ENCODE assay signal across 23 cellular contexts in the genomic region with DNA sequence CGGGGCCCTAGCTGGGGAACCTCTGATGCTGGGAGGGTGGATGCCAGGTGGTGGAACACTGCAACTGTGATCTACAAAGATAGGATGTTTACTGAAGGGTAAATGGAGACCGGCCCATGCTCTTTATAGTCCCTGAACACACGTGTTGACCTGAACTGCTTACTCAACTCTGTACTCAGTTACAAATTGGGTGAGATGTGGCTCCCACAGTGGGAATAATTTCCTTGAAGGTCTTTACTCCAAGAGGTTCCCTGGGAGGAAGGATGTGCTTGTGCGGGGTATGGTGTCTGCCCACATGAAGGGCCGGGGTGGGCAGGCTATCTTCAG.
DNase-seq lines count a peak whose midpoint lies in the region; ATAC-seq, FAIRE-seq and TF ChIP-seq lines count a peak whose summit lies in the region.
"Had no signal": no experiment of that assay in that cellular context is flagged by ENCODE, and none has a peak within 500 bp of the region (broad histone marks: within the 10 kb centered on the region; RNA-seq: fewer than 3 reads in every experiment).

No MANE protein-coding gene starts in this region.

- H3K4me3 ChIP-seq in BLaER1 treated with 17β-estradiol and CSF1 and Interleukin-3, amounts not matched to agents 10 nM and 100 nM = no peak overlapping the region
- H3K4me3 ChIP-seq in GM12878 (no peak overlapping the region), dorsolateral prefrontal cortex (no peak overlapping the region)

- RAD21 ChIA-PET in GM12878 (lab: Charles Lee; ENCODE audit: unreplicated experiment) = interaction anchor here (1.0 to 7.5 kb wide), 12 partner anchors 9 to 72 kb away, joined by 3 to 53 read pairs (median 6); no protein-coding TSS in a partner anchor

- H3K4me3 Mint-ChIP-seq in immature natural killer cell = no peak overlapping the region
- H3K4me3 Mint-ChIP-seq: activated CD4-positive, alpha-beta memory T cell treated with anti-CD3 and anti-CD28 coated beads for 36 hours; activated naive CD8-positive, alpha-beta T cell treated with anti-CD3 and anti-CD28 coated beads, Interleukin-2, amount 10 ng/mL, durations not matched to agents 7 days and 5 days had no signal

- peaks cover 0 to 100% (median 92%) of the 10 kb centered on the region in 11 experiments; a peak in 15 of 22 replicates for H4K20me1 ChIP-seq in BLaER1 treated with 17β-estradiol and CSF1 and Interleukin-3, amounts not matched to agents 10 nM and 100 nM
- H4K20me1 ChIP-seq in GM12878 (ENCODE audit: control insufficient read depth, insufficient read depth) = no peaks in the 10 kb centered on the region

- no peak for TF ChIP-seq RAD21 in GM12878 (IDR thresholded peaks at IDR 0.05; ENCODE audit: insufficient read depth, low read depth, low read length)

- intact Hi-C loops in GM12878 (cut with micrococcal nuclease; ENCODE audit: unreplicated experiment) = no loop called here
- intact Hi-C loops in dorsolateral prefrontal cortex (cut with DNase I) = no loop called here

- peaks cover 0 to 83% (median 52%) of the 10 kb centered on the region in 11 experiments; a peak in 14 of 22 replicates for H3K36me3 ChIP-seq in BLaER1 treated with 17β-estradiol and CSF1 and Interleukin-3, amounts not matched to agents 10 nM and 100 nM
- peaks cover 0 to 2% of the 10 kb centered on the region in 2 experiments; a peak in 1 of 4 replicates for H3K36me3 ChIP-seq in GM12878 (ENCODE audit: control insufficient read depth in 2 of 2, insufficient read depth in 2 of 2, low read length in 1 of 2)
- H3K36me3 ChIP-seq: neutrophil had no signal

- BruUV-seq in GM12878 (replicated peaks; lab: Mats Ljungman, UMichigan) = no TSS peak

- no peaks in the 10 kb centered on the region for H3K9me3 Mint-ChIP-seq in immature natural killer cell
- H3K9me3 Mint-ChIP-seq: activated CD4-positive, alpha-beta memory T cell treated with anti-CD3 and anti-CD28 coated beads for 36 hours; activated naive CD8-positive, alpha-beta T cell treated with anti-CD3 and anti-CD28 coated beads, Interleukin-2, amount 10 ng/mL, durations not matched to agents 7 days and 5 days had no signal

- no peaks in the 10 kb centered on the region for H3K27me3 ChIP-seq in BLaER1 treated with 17β-estradiol and CSF1 and Interleukin-3, amounts not matched to agents 10 nM and 100 nM
- H3K27me3 ChIP-seq in GM12878 (replicated peaks in 1 of 2; ENCODE audit: control insufficient read depth in 2 of 2, insufficient read depth in 2 of 2, low read length in 1 of 2) (no peaks in the 10 kb centered on the region), dorsolateral prefrontal cortex (no peaks in the 10 kb centered on the region)
- H3K27me3 ChIP-seq: neutrophil had no signal

- POLR2A ChIA-PET in GM12878 (lab: Charles Lee) = interaction anchor here (1.1 to 3.6 kb wide), 6 partner anchors 10 to 60 kb away, joined by 3 to 23 read pairs (median 7); no protein-coding TSS in a partner anchor

- TF ChIP-seq CTCF in GM12878 (IDR thresholded peaks at IDR 0.05 in 2 of 3, conservative IDR thresholded peaks at IDR 0.05 in 1 of 3; ENCODE audit: control insufficient read depth in 2 of 3, extremely low read depth in 1 of 3, insufficient read depth in 1 of 3, low read depth in 3 of 3, low read length in 3 of 3) (no peak), dorsolateral prefrontal cortex (IDR thresholded peaks at IDR 0.05 in 54 of 56, conservative IDR thresholded peaks at IDR 0.05 in 2 of 56; ENCODE audit: low read depth in 1 of 56, partially characterized antibody in 56 of 56) (no peak)

- ATAC-seq in GM12878 = peak; percentile 5; the same call in 2 of the 3 replicates
- ATAC-seq: HCT116 had no signal

- no peak for TF ChIP-seq EP300 in GM12878 (IDR thresholded peaks at IDR 0.05; ENCODE audit: borderline replicate concordance in 1 of 2, control insufficient read depth in 1 of 2, low read depth in 2 of 2, low read length in 2 of 2)

- peak overlapping the region in 1 of 6 donors; percentile 34 for H3K27ac Mint-ChIP-seq in immature natural killer cell
- H3K27ac Mint-ChIP-seq: activated naive CD8-positive, alpha-beta T cell treated with anti-CD3 and anti-CD28 coated beads, Interleukin-2, amount 10 ng/mL, durations not matched to agents 7 days and 5 days; progenitor cell of endocrine pancreas had no signal

- no peak overlapping the region for H2AFZ ChIP-seq in GM12878 (ENCODE audit: control insufficient read depth, low read depth, low read length)

- 55% methylated on average over 5 of the region's 5 CpGs for WGBS in GM12878 (ENCODE audit: insufficient coverage, insufficient replicate concordance, low lambda C conversion rate, missing lambda C conversion rate)

- no peaks in the 10 kb centered on the region for H3K9me3 ChIP-seq in BLaER1 treated with 17β-estradiol and CSF1 and Interleukin-3, amounts not matched to agents 10 nM and 100 nM (replicated peaks in 1 of 11)
- no peaks in the 10 kb centered on the region for H3K9me3 ChIP-seq in GM12878 (replicated peaks; ENCODE audit: control insufficient read depth, insufficient read depth, low read length)
- H3K9me3 ChIP-seq: neutrophil had no signal

- no peak for TF ChIP-seq POLR2A in GM12878 (IDR thresholded peaks at IDR 0.05; ENCODE audit: low read depth, low read length)

- SMC1A ChIA-PET in GM12878 (lab: Charles Lee; ENCODE audit: uncharacterized antibody, unreplicated experiment) = interaction anchor here (0.7 to 4.1 kb wide), 19 partner anchors 9 to 255 kb away, joined by 3 to 55 read pairs (median 4); no protein-coding TSS in a partner anchor

- peak; percentile 83 for FAIRE-seq in GM12878 (lab: Jason Lieb, UNC)

- peaks cover 10 to 12% of the 10 kb centered on the region in 2 donors for H3K4me1 Mint-ChIP-seq in immature natural killer cell

- peak overlapping the region in 8 of 11 experiments; percentile 2 to 50 (median 36); a peak in 11 of 22 replicates for H3K4me2 ChIP-seq in BLaER1 treated with 17β-estradiol and CSF1 and Interleukin-3, amounts not matched to agents 10 nM and 100 nM
- no peak overlapping the region for H3K4me2 ChIP-seq in GM12878 (ENCODE audit: control insufficient read depth, insufficient read depth)

- H3K36me3 Mint-ChIP-seq in immature natural killer cell = peaks cover 0 to 3% (median 0%) of the 10 kb centered on the region in 3 donors
- H3K36me3 Mint-ChIP-seq: activated naive CD8-positive, alpha-beta T cell treated with anti-CD3 and anti-CD28 coated beads, Interleukin-2, amount 10 ng/mL, durations not matched to agents 7 days and 5 days had no signal

- H3K9ac ChIP-seq in BLaER1 treated with 17β-estradiol and CSF1 and Interleukin-3, amounts not matched to agents 10 nM and 100 nM = no peak overlapping the region
- H3K9ac ChIP-seq in GM12878 (ENCODE audit: control insufficient read depth, insufficient read depth, low read length) = no peak overlapping the region

- no peak overlapping the region; a peak in 1 of 22 replicates for H3K27ac ChIP-seq in BLaER1 treated with 17β-estradiol and CSF1 and Interleukin-3, amounts not matched to agents 10 nM and 100 nM
- H3K27ac ChIP-seq in GM12878 (ENCODE audit: control insufficient read depth, insufficient read depth) (peak overlapping the region; percentile 79), dorsolateral prefrontal cortex (peak overlapping the region in 11 of 59 donors; percentile 5 to 83 (median 44))
- H3K27ac ChIP-seq: epithelial cell of prostate, HL-60, neutrophil had no signal

- in situ Hi-C loops in GM12878 (cut with MboI) = no loop called here

- peaks cover 25 to 99% (median 79%) of the 10 kb centered on the region in 10 experiments for H3K4me1 ChIP-seq in BLaER1 treated with 17β-estradiol and CSF1 and Interleukin-3, amounts not matched to agents 10 nM and 100 nM
- H3K4me1 ChIP-seq in GM12878 (ENCODE audit: control insufficient read depth, insufficient read depth, low read length) = peaks cover 47% of the 10 kb centered on the region

- CTCF ChIA-PET in GM12878 (lab: Yijun Ruan, JAX) = interaction anchor here (0.5 to 3.2 kb wide), 13 partner anchors 9 to 1482 kb away, joined by 3 to 12 read pairs (median 4); no protein-coding TSS in a partner anchor

- DNase-seq in DMS53 (lab: John Stamatoyannopoulos, UW) (peak; percentile 80), NCI-H2029 (lab: John Stamatoyannopoulos, UW) (peak; percentile 50), GM12878 (ENCODE audit: low read depth, low spot score) (no peak), dorsolateral prefrontal cortex (no peak), immature natural killer cell (no peak), T-helper 1 cell (no peak)
- DNase-seq: activated CD4-positive, alpha-beta memory T cell treated with anti-CD3 and anti-CD28 coated beads for 36 hours; activated naive CD8-positive, alpha-beta T cell treated with anti-CD3 and anti-CD28 coated beads, Interleukin-2, amount 10 ng/mL, durations not matched to agents 7 days and 5 days; DND-41; kidney glomerular epithelial cell; NCI-H1048; NCI-H2081 treated with DMSO at 0.1 percent for 48 hours; NCI-H526; OCI-M1; stimulated activated CD8-positive, alpha-beta memory T cell treated with anti-CD3 and anti-CD28 coated beads, Interleukin-4, amount 100 ng/mL, for 48 hours; T-helper 9 cell; trophoblast cell had no signal

- H3K79me2 ChIP-seq in GM12878 (ENCODE audit: control insufficient read depth, insufficient read depth, low read length) = peaks cover 2% of the 10 kb centered on the region

- no peaks in the 10 kb centered on the region for H3K27me3 Mint-ChIP-seq in immature natural killer cell (ENCODE audit: low read depth in 3 of 3)
- H3K27me3 Mint-ChIP-seq: activated CD4-positive, alpha-beta memory T cell treated with anti-CD3 and anti-CD28 coated beads for 36 hours; activated naive CD8-positive, alpha-beta T cell treated with anti-CD3 and anti-CD28 coated beads, Interleukin-2, amount 10 ng/mL, durations not matched to agents 7 days and 5 days had no signal

TF ChIP-seq in GM12878, 131 proteins besides CTCF, POLR2A, EP300 and RAD21 (continues in another document):
- TF ChIP-seq, protein P1, sequence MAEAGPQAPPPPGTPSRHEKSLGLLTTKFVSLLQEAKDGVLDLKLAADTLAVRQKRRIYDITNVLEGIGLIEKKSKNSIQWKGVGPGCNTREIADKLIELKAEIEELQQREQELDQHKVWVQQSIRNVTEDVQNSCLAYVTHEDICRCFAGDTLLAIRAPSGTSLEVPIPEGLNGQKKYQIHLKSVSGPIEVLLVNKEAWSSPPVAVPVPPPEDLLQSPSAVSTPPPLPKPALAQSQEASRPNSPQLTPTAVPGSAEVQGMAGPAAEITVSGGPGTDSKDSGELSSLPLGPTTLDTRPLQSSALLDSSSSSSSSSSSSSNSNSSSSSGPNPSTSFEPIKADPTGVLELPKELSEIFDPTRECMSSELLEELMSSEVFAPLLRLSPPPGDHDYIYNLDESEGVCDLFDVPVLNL (IDR thresholded peaks at IDR 0.05; ENCODE audit: low read depth, low read length) = no peak
- TF ChIP-seq TARDBP (IDR thresholded peaks at IDR 0.05; ENCODE audit: borderline replicate concordance) (no peak), ZSCAN29 (IDR thresholded peaks at IDR 0.05) (no peak), SMC3 (IDR thresholded peaks at IDR 0.05; ENCODE audit: borderline replicate concordance, low read length) (no peak), ZNF622 (IDR thresholded peaks at IDR 0.05) (no peak), RAD51 (IDR thresholded peaks at IDR 0.05) (no peak), JUNB (IDR thresholded peaks at IDR 0.05) (peak; percentile 43; the same call in 1 of the 2 replicates), RCOR1 (conservative IDR thresholded peaks at IDR 0.05; ENCODE audit: low read depth, low read length) (no peak), IKZF1 (conservative IDR thresholded peaks at IDR 0.05) (peak; percentile 32)

Comparison
In these comparisons a context has a peak if more than half of its experiments do, and no peak if none do; other contexts are left out.
1. DNase-seq: peak in DMS53 (single experiment) and NCI-H2029 (single experiment); none in GM12878 (single experiment), dorsolateral prefrontal cortex (0 of 10), immature natural killer cell (0 of 3) and T-helper 1 cell (0 of 5).